13 cellular contexts compared by ENCODE assay signal in the genomic region with DNA sequence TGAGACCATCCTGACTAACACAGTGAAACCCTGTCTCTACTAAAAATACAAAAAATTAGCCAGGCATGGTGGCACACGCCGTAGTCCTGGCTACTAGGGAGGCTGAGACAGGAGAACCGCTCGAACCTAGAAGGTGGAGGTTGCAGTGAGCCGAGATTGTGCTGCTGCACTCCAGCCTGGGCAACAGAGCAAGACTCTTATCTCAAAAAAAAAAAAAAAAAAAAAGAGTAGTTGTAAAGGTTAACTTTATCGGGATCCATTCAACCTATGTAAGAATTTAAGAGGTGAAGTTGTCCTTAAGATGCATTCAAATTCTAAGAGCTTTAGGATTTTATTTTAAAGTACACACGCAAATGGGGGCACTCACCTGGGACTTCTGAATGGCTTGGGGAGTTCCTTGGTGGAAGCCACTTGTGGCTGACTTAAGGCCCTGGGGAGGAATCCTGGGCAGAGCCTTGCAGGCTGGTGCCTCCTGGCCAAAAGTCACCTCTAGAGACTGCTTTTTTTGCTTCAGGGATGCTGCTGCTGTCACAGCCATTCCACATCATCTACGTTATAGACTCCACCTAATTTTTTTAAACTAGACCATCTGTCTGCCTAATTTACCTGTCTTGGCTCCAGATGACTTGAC.
DNase-seq lines count a peak whose midpoint lies in the region; ATAC-seq lines count a peak whose summit lies in the region.
"Had no signal": no experiment of that assay in that cellular context is flagged by ENCODE, and none has a peak within 500 bp of the region (broad histone marks: within the 10 kb centered on the region; RNA-seq: fewer than 3 reads in every experiment).

No MANE protein-coding gene starts in this region.

- H3K36me3 Mint-ChIP-seq in stimulated activated naive CD8-positive, alpha-beta T cell treated with anti-CD3 and anti-CD28 coated beads, Interleukin-15, Interleukin-2, amounts not matched to agents 100 ng/mL and 50 ng/mL, for 24 hours (ENCODE audit: low read depth), result peaks cover 15% of the 10 kb centered on the region
- peaks cover 5% of the 10 kb centered on the region for H3K36me3 Mint-ChIP-seq in activated naive CD8-positive, alpha-beta T cell treated with anti-CD3 and anti-CD28 coated beads, Interleukin-2, amount 50 U/mL, for 24 hours (ENCODE audit: low read depth)

- no peak overlapping the region for H3K4me3 Mint-ChIP-seq in stimulated activated naive CD8-positive, alpha-beta T cell treated with anti-CD3 and anti-CD28 coated beads, Interleukin-15, Interleukin-2, amounts not matched to agents 100 ng/mL and 50 ng/mL, for 24 hours
- H3K4me3 Mint-ChIP-seq in stimulated activated naive CD8-positive, alpha-beta T cell treated with anti-CD3 and anti-CD28 coated beads, Interleukin-15, amount 100 ng/mL, for 72 hours, result peak overlapping the region in 1 of 2 donors; percentile 3
- H3K4me3 Mint-ChIP-seq in activated naive CD8-positive, alpha-beta T cell treated with anti-CD3 and anti-CD28 coated beads, Interleukin-2, amount 50 U/mL, for 24 hours, result peak overlapping the region; percentile 88

- H3K9me3 Mint-ChIP-seq in stimulated activated naive CD8-positive, alpha-beta T cell treated with anti-CD3 and anti-CD28 coated beads, Interleukin-15, Interleukin-2, amounts not matched to agents 100 ng/mL and 50 ng/mL, for 24 hours, result no peaks in the 10 kb centered on the region
- H3K9me3 Mint-ChIP-seq in stimulated activated naive CD8-positive, alpha-beta T cell treated with anti-CD3 and anti-CD28 coated beads, Interleukin-15, amount 100 ng/mL, for 72 hours, result no peaks in the 10 kb centered on the region
- no peaks in the 10 kb centered on the region for H3K9me3 Mint-ChIP-seq in activated naive CD8-positive, alpha-beta T cell treated with anti-CD3 and anti-CD28 coated beads, Interleukin-2, amount 50 U/mL, for 24 hours

- peaks cover 51% of the 10 kb centered on the region for H3K4me1 Mint-ChIP-seq in stimulated activated naive CD8-positive, alpha-beta T cell treated with anti-CD3 and anti-CD28 coated beads, Interleukin-15, Interleukin-2, amounts not matched to agents 100 ng/mL and 50 ng/mL, for 24 hours (ENCODE audit: low read depth)
- H3K4me1 Mint-ChIP-seq in stimulated activated naive CD8-positive, alpha-beta T cell treated with anti-CD3 and anti-CD28 coated beads, Interleukin-15, amount 100 ng/mL, for 72 hours, result peaks cover 52% of the 10 kb centered on the region
- H3K4me1 Mint-ChIP-seq in activated naive CD8-positive, alpha-beta T cell treated with anti-CD3 and anti-CD28 coated beads, Interleukin-2, amount 50 U/mL, for 24 hours, result peaks cover 44% of the 10 kb centered on the region

- H3K27ac Mint-ChIP-seq in stimulated activated naive CD8-positive, alpha-beta T cell treated with anti-CD3 and anti-CD28 coated beads, Interleukin-15, Interleukin-2, amounts not matched to agents 100 ng/mL and 50 ng/mL, for 24 hours, result peak overlapping the region; percentile 36
- H3K27ac Mint-ChIP-seq in stimulated activated naive CD8-positive, alpha-beta T cell treated with anti-CD3 and anti-CD28 coated beads, Interleukin-15, amount 100 ng/mL, for 72 hours, result no peak overlapping the region
- no peak overlapping the region for H3K27ac Mint-ChIP-seq in activated naive CD8-positive, alpha-beta T cell treated with anti-CD3 and anti-CD28 coated beads, Interleukin-2, amount 50 U/mL, for 24 hours

- no peak for DNase-seq in stimulated activated naive CD8-positive, alpha-beta T cell treated with anti-CD3 and anti-CD28 coated beads, Interleukin-15, amount 100 ng/mL, for 72 hours
- DNase-seq in NCI-H2171 treated with DMSO at 0.1 percent for 48 hours (lab: John Stamatoyannopoulos, UW) (peak; percentile 95), inferior parietal cortex (ENCODE audit: extremely low spot score) (no peak), globus pallidus (ENCODE audit: low spot score) (no peak), NCI-H128 (lab: John Stamatoyannopoulos, UW; ENCODE audit: unreplicated experiment) (no peak)
- DNase-seq in activated naive CD8-positive, alpha-beta T cell treated with anti-CD3 and anti-CD28 coated beads, Interleukin-2, amount 50 U/mL, for 24 hours, result no peak
- DNase-seq: activated T-cell treated with anti-CD3 and anti-CD28 coated beads, Interleukin-2, amount 50 U/mL, for 1 hour; colonic mucosa; NCI-H1092 treated with DMSO at 0.1 percent for 48 hours; NCI-H226; WERI-Rb-1 had no signal

- no peak for ATAC-seq in stimulated activated naive CD8-positive, alpha-beta T cell treated with anti-CD3 and anti-CD28 coated beads, Interleukin-15, amount 100 ng/mL, for 72 hours
- ATAC-seq in activated naive CD8-positive, alpha-beta T cell treated with anti-CD3 and anti-CD28 coated beads, Interleukin-2, amount 50 U/mL, for 24 hours, result no peak
- no peak for ATAC-seq in HG02642 (IDR thresholded peaks at IDR 0.05; ENCODE audit: poor library complexity, unreplicated experiment)

- H3K27me3 Mint-ChIP-seq in stimulated activated naive CD8-positive, alpha-beta T cell treated with anti-CD3 and anti-CD28 coated beads, Interleukin-15, Interleukin-2, amounts not matched to agents 100 ng/mL and 50 ng/mL, for 24 hours, result no peaks in the 10 kb centered on the region
- H3K27me3 Mint-ChIP-seq in stimulated activated naive CD8-positive, alpha-beta T cell treated with anti-CD3 and anti-CD28 coated beads, Interleukin-15, amount 100 ng/mL, for 72 hours, result no peaks in the 10 kb centered on the region
- H3K27me3 Mint-ChIP-seq in activated naive CD8-positive, alpha-beta T cell treated with anti-CD3 and anti-CD28 coated beads, Interleukin-2, amount 50 U/mL, for 24 hours, result no peaks in the 10 kb centered on the region
